Comparison of ENCODE assay signal across 8 cellular contexts in the genomic region with DNA sequence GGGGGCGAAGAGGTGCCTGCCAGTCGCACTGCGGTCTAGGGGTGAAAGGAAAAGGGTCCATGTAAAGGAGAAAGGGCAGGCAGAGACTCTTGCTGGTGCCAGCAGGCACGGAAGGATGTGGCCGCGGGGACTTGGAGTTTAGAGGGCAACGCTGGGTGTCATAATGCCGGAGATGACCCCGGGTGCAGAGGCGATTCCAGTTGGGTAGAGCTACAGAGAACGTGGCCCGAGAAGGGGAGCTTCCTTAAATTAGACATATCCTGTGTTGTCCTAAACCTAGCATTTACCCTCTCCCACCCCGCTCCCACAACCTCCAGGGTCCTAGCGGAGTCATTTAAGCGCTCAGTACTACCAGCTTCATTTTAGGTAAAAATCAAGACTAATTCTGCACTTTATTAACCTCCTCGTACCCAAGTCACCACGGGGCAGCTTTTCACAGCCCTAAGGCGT.
DNase-seq lines count a peak whose midpoint lies in the region; ATAC-seq and TF ChIP-seq lines count a peak whose summit lies in the region.

No MANE protein-coding gene starts in this region.

- H3K9me3 ChIP-seq in NT2/D1 (ENCODE audit: insufficient read depth, low read length) (no peaks in the 10 kb centered on the region; the same call in 1 of the 2 replicates), psoas muscle (peaks cover 4% of the 10 kb centered on the region)

- H3K27ac ChIP-seq in dorsolateral prefrontal cortex (peak overlapping the region in 35 of 59 donors; percentile 7 to 86 (median 62)), psoas muscle (no peak overlapping the region)

- intact Hi-C loops in dorsolateral prefrontal cortex (cut with DNase I) (loop anchor here (5.0 to 10.0 kb wide), 3 partner anchors 104 to 201 kb away; no protein-coding TSS in a partner anchor), psoas muscle (cut with DNase I) (no loop called here)

- peak overlapping the region; percentile 77 for H3K9ac ChIP-seq in NT2/D1 (ENCODE audit: insufficient read length, low read depth)

- H3K4me1 ChIP-seq in NT2/D1 (ENCODE audit: insufficient read depth, insufficient read length) (peaks cover 13% of the 10 kb centered on the region), psoas muscle (peaks cover 31% of the 10 kb centered on the region)

- no peak for TF ChIP-seq CTCF in GM06990 (IDR thresholded peaks at IDR 0.05; ENCODE audit: insufficient read depth, low read length, poor library complexity, severe bottlenecking)
- TF ChIP-seq CTCF in dorsolateral prefrontal cortex (IDR thresholded peaks at IDR 0.05 in 54 of 56, conservative IDR thresholded peaks at IDR 0.05 in 2 of 56; ENCODE audit: low read depth in 1 of 56, partially characterized antibody in 56 of 56) = no peak
- TF ChIP-seq CTCF in psoas muscle (IDR thresholded peaks at IDR 0.05) = no peak

- WGBS in psoas muscle, 3 donors = 0 to 2% (median 1%) methylated on average over 18 of the region's 18 CpGs

- H3K36me3 ChIP-seq in GM06990 (ENCODE audit: control insufficient read depth, insufficient read depth, low read length) (no peaks in the 10 kb centered on the region), NT2/D1 (ENCODE audit: insufficient read depth, insufficient read length, low read length) (no peaks in the 10 kb centered on the region), psoas muscle (ENCODE audit: insufficient read depth in 1 of 2, low read depth in 1 of 2) (no peaks in the 10 kb centered on the region)

- H3K4me3 ChIP-seq in GM06990 (replicated peaks; ENCODE audit: low read depth, low read length) (peak overlapping the region; percentile 47), NT2/D1 (ENCODE audit: insufficient read length, low read depth) (peak overlapping the region; percentile 61), dorsolateral prefrontal cortex (peak overlapping the region; percentile 37 to 79 (median 62)), psoas muscle (peak overlapping the region; percentile 43)

- DNase-seq in GM06990 (ENCODE audit: extremely low read depth, insufficient read length) = peak; percentile 15
- DNase-seq in NT2/D1 (ENCODE audit: low read depth, low spot score) = peak; percentile 8
- DNase-seq in dorsolateral prefrontal cortex = no peak
- DNase-seq in psoas muscle = no peak
- no peak for DNase-seq in NCI-H1092 (lab: John Stamatoyannopoulos, UW)

- ATAC-seq in psoas muscle = no peak
- no peak for ATAC-seq in HG03280 (IDR thresholded peaks at IDR 0.05; ENCODE audit: unreplicated experiment)
- ATAC-seq in HG03439 (IDR thresholded peaks at IDR 0.05; ENCODE audit: unreplicated experiment) = no peak
- ATAC-seq in HG02981 (IDR thresholded peaks at IDR 0.05; ENCODE audit: unreplicated experiment) = no peak

- H3K27me3 ChIP-seq in GM06990 (replicated peaks; ENCODE audit: control insufficient read depth, insufficient read depth, low read length) (peaks cover 2% of the 10 kb centered on the region; the same call in 1 of the 2 replicates), NT2/D1 (ENCODE audit: insufficient read depth, insufficient read length) (peaks cover 90% of the 10 kb centered on the region), dorsolateral prefrontal cortex (peaks cover 0 to 84% (median 49%) of the 10 kb centered on the region in 45 donors), psoas muscle (ENCODE audit: insufficient read depth in 3 of 3, low read length in 2 of 3) (peaks cover 3 to 92% (median 48%) of the 10 kb centered on the region in 3 donors)

Comparison
In these comparisons a context has a peak if more than half of its experiments do, and no peak if none do; other contexts are left out.
1. DNase-seq: peak in GM06990 (single experiment) and NT2/D1 (single experiment); none in dorsolateral prefrontal cortex (0 of 10), psoas muscle (0 of 2) and NCI-H1092 (single experiment).
2. intact Hi-C loops: an anchor here in dorsolateral prefrontal cortex (5.0 to 10.0 kb wide); none called in psoas muscle.
3. Peak in every context shown above with its lines, with median percentiles within 50 percentile points of each other: H3K4me3 ChIP-seq.